19 cellular contexts compared by ENCODE assay signal in the genomic region with DNA sequence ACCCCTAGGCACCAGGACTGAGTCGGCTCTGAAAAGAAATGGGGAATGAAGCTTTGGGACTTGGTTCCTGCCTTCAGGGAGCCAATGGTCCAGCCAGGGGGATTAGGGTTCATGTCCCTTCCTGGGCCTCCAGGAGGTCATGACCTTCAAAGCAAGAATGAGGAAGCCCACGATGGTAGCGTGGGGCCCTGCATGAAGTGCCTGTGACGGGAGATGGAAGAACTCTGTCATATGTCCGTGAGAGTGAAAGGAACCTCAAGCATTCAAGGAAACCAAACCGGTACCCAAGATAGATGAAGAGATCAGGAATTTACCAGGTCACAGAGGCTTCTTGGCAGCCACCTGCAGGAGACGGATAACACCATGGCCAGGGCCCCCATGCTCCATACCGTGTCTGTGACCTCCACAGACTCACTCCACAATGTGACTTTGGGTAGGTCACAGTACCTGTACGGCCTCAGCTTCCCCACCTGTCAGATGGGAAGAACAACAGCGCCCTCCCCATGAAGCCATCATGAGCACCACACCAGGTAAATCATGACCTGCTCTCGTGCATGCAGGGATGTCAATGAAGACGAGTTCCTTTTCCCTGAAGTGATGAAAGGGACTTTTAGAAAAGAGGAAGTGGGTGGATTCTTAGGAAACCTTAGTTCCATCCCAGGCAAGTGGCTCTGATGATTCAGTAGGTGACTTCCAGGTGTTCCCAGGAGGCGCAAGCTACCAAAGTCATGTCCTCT. TPM values are rescaled to one million over a fixed set of nuclear protein-coding genes. Genes with fewer than 3 reads are reported as not detected.
DNase-seq lines count a peak whose midpoint lies in the region; ATAC-seq and TF ChIP-seq lines count a peak whose summit lies in the region.
"Had no signal": no experiment of that assay in that cellular context is flagged by ENCODE, and none has a peak within 500 bp of the region (broad histone marks: within the 10 kb centered on the region; RNA-seq: fewer than 3 reads in every experiment).

No MANE protein-coding gene starts in this region.

- no peak overlapping the region for H3K4me3 Mint-ChIP-seq in activated CD8-positive, alpha-beta T cell treated with anti-CD3 and anti-CD28 coated beads, Interleukin-2, amount 10 ng/mL, durations not matched to agents 7 days and 5 days
- no peak overlapping the region for H3K4me3 Mint-ChIP-seq in nephron

- POLR2A ChIA-PET in activated CD8-positive, alpha-beta T cell treated with anti-CD3 and anti-CD28 coated beads, Interleukin-2, amount 10 ng/mL, durations not matched to agents 7 days and 5 days (lab: Charles Lee), result interaction anchor here (1.3 to 2.1 kb wide), 2 partner anchors 9 to 12 kb away, joined by 5 to 6 read pairs; no protein-coding TSS in a partner anchor

- no peaks in the 10 kb centered on the region for H3K9me3 Mint-ChIP-seq in activated CD8-positive, alpha-beta T cell treated with anti-CD3 and anti-CD28 coated beads, Interleukin-2, amount 10 ng/mL, durations not matched to agents 7 days and 5 days (ENCODE audit: insufficient read depth)
- H3K9me3 Mint-ChIP-seq in nephron, result no peaks in the 10 kb centered on the region

- H3K27ac ChIP-seq in thyroid gland, result no peak overlapping the region
- H3K27ac ChIP-seq: esophagus muscularis mucosa, uterus had no signal

- no peak for TF ChIP-seq POLR2A in thyroid gland (IDR thresholded peaks at IDR 0.05)

- CTCF ChIA-PET in activated CD8-positive, alpha-beta T cell treated with anti-CD3 and anti-CD28 coated beads, Interleukin-2, amount 10 ng/mL, durations not matched to agents 7 days and 5 days (lab: Charles Lee), result interaction anchor here (0.7 to 2.6 kb wide), 4 partner anchors 8 to 61 kb away, joined by 3 to 11 read pairs (median 4); no protein-coding TSS in a partner anchor

- intact Hi-C loops in thyroid gland (cut with DNase I), result no loop called here

- no peaks in the 10 kb centered on the region for H3K27me3 Mint-ChIP-seq in activated CD8-positive, alpha-beta T cell treated with anti-CD3 and anti-CD28 coated beads, Interleukin-2, amount 10 ng/mL, durations not matched to agents 7 days and 5 days (ENCODE audit: low read depth)
- H3K27me3 Mint-ChIP-seq in nephron (ENCODE audit: low read depth), result peaks cover 7% of the 10 kb centered on the region

- H3K36me3 Mint-ChIP-seq in activated CD8-positive, alpha-beta T cell treated with anti-CD3 and anti-CD28 coated beads, Interleukin-2, amount 10 ng/mL, durations not matched to agents 7 days and 5 days (ENCODE audit: low read depth), result no peaks in the 10 kb centered on the region
- no peaks in the 10 kb centered on the region for H3K36me3 Mint-ChIP-seq in nephron (ENCODE audit: low read depth)

- no peaks in the 10 kb centered on the region for H3K4me1 ChIP-seq in thyroid gland
- H3K4me1 ChIP-seq: uterus had no signal

- peak overlapping the region; percentile 57 for H3K27ac Mint-ChIP-seq in activated CD8-positive, alpha-beta T cell treated with anti-CD3 and anti-CD28 coated beads, Interleukin-2, amount 10 ng/mL, durations not matched to agents 7 days and 5 days
- H3K27ac Mint-ChIP-seq in nephron, result peak overlapping the region in 2 of 3 experiments; percentile 79 to 98

- DNase-seq in activated CD4-positive, alpha-beta T cell treated with anti-CD3 and anti-CD28 coated beads for 48 hours, result peak; percentile 14
- no peak for DNase-seq in activated CD4-positive, alpha-beta T cell treated with anti-CD3 and anti-CD28 coated beads, Interleukin-2, amount 50 U/mL, for 4 hours
- DNase-seq in Kasumi-1 (lab: John Stamatoyannopoulos, UW) (peak; percentile 42 to 47), NCI-H1105 treated with DMSO at 0.1 percent for 48 hours (lab: John Stamatoyannopoulos, UW) (no peak), thyroid gland (no peak)
- no peak for DNase-seq in activated CD8-positive, alpha-beta T cell treated with anti-CD3 and anti-CD28 coated beads, Interleukin-2, amount 10 ng/mL, durations not matched to agents 7 days and 5 days
- DNase-seq: activated CD4-positive, CD25-positive, alpha-beta regulatory T cell; activated naive CD4-positive, alpha-beta T cell; DMS153; hippocampal formation; left colon; NCI-H1436 treated with DMSO at 0.1 percent for 48 hours; NCI-H526 treated with DMSO at 0.1 percent for 48 hours; Right ventricle myocardium superior; uterus had no signal

- H3K36me3 ChIP-seq in thyroid gland, result no peaks in the 10 kb centered on the region
- H3K36me3 ChIP-seq: esophagus muscularis mucosa, uterus had no signal

- H3K4me3 ChIP-seq in thyroid gland (replicated peaks in 1 of 3), result no peak overlapping the region
- H3K4me3 ChIP-seq: esophagus muscularis mucosa, uterus had no signal

- TF ChIP-seq CTCF in nephron (IDR thresholded peaks at IDR 0.05; ENCODE audit: unreplicated experiment in 3 of 3) (no peak), thyroid gland (IDR thresholded peaks at IDR 0.05) (no peak)

- no peaks in the 10 kb centered on the region for H3K9me3 ChIP-seq in thyroid gland
- H3K9me3 ChIP-seq: esophagus muscularis mucosa, uterus had no signal

- H3K4me1 Mint-ChIP-seq in activated CD8-positive, alpha-beta T cell treated with anti-CD3 and anti-CD28 coated beads, Interleukin-2, amount 10 ng/mL, durations not matched to agents 7 days and 5 days (ENCODE audit: low read depth), result peaks cover 66% of the 10 kb centered on the region
- H3K4me1 Mint-ChIP-seq in nephron, result peaks cover 62% of the 10 kb centered on the region

- no peaks in the 10 kb centered on the region for H3K27me3 ChIP-seq in thyroid gland
- H3K27me3 ChIP-seq: esophagus muscularis mucosa, uterus had no signal

- WGBS in thyroid gland, 2 donors, result 85 to 89% methylated on average over 11 to 13 of the region's 13 CpGs

- ATAC-seq in activated CD8-positive, alpha-beta T cell treated with anti-CD3 and anti-CD28 coated beads, Interleukin-2, amount 10 ng/mL, durations not matched to agents 7 days and 5 days, result no peak
- no peak for ATAC-seq in HG03039 (IDR thresholded peaks at IDR 0.05; ENCODE audit: unreplicated experiment)
- ATAC-seq: left colon had no signal

RNA-seq across cellular contexts. Expression of gene CYP11A1, which starts 23.3 kb away (rescaled TPM):
- not detected for total RNA-seq in activated CD8-positive, alpha-beta T cell treated with anti-CD3 and anti-CD28 coated beads, Interleukin-2, amount 10 ng/mL, durations not matched to agents 7 days and 5 days
- total RNA-seq in thyroid gland, result 1 to 10 TPM in 1 of 4 donors, under 1 TPM in 2, not detected in 1; 0.54 to 1.2 (median 0.56) TPM
- total RNA-seq: H4 had no signal

RNA-seq across cellular contexts. Expression of gene SEMA7A, which starts 43.0 kb away (rescaled TPM):
- 10 to 100 TPM; 16.1 to 16.9 TPM for total RNA-seq in activated CD8-positive, alpha-beta T cell treated with anti-CD3 and anti-CD28 coated beads, Interleukin-2, amount 10 ng/mL, durations not matched to agents 7 days and 5 days
- 1 to 10 TPM in 3 of 4 donors, under 1 TPM in 1; 0.29 to 2.0 (median 1.6) TPM for total RNA-seq in thyroid gland

Comparison
In these comparisons a context has a peak if more than half of its experiments do, and no peak if none do; other contexts are left out.
1. DNase-seq: peak in activated CD4-positive, alpha-beta T cell treated with anti-CD3 and anti-CD28 coated beads for 48 hours (single experiment) and Kasumi-1 (2 of 2); none in activated CD4-positive, alpha-beta T cell treated with anti-CD3 and anti-CD28 coated beads, Interleukin-2, amount 50 U/mL, for 4 hours (0 of 2), activated CD8-positive, alpha-beta T cell treated with anti-CD3 and anti-CD28 coated beads, Interleukin-2, amount 10 ng/mL, durations not matched to agents 7 days and 5 days (single experiment), NCI-H1105 treated with DMSO at 0.1 percent for 48 hours (single experiment) and thyroid gland (0 of 2).
2. RNA of gene SEMA7A, which starts 43.0 kb away (total RNA-seq): 16.1 to 16.9 TPM in activated CD8-positive, alpha-beta T cell treated with anti-CD3 and anti-CD28 coated beads, Interleukin-2, amount 10 ng/mL, durations not matched to agents 7 days and 5 days; 0.29 to 2.0 TPM in thyroid gland; every median in the first group is over 4 times any median in the second.